In genomic region chr6:100460650-100461204, GRCh38 we compare ENCODE assay signal across 10 cellular contexts. TPM values are rescaled to one million over a fixed set of nuclear protein-coding genes. Genes with fewer than 3 reads are reported as not detected.
DNase-seq lines count a peak whose midpoint lies in the region; ATAC-seq and TF ChIP-seq lines count a peak whose summit lies in the region.
"Had no signal": no experiment of that assay in that cellular context is flagged by ENCODE, and none has a peak within 500 bp of the region (broad histone marks: within the 10 kb centered on the region; RNA-seq: fewer than 3 reads in every experiment).

No MANE protein-coding gene starts in this region.

- H3K4me3 Mint-ChIP-seq in stimulated activated naive CD8-positive, alpha-beta T cell treated with anti-CD3 and anti-CD28 coated beads, Interleukin-15, amount 100 ng/mL, for 72 hours = no peak overlapping the region
- H3K4me3 Mint-ChIP-seq: activated T-helper 17 cell treated with anti-CD3 and anti-CD28 coated beads, Interleukin-2, amount 50 U/mL, for 72 hours had no signal

- ATAC-seq in Panc1 = peak; percentile 75
- no peak for ATAC-seq in stimulated activated naive CD8-positive, alpha-beta T cell treated with anti-CD3 and anti-CD28 coated beads, Interleukin-15, amount 100 ng/mL, for 72 hours
- ATAC-seq: activated T-helper 17 cell treated with anti-CD3 and anti-CD28 coated beads, Interleukin-2, amount 50 U/mL, for 72 hours had no signal

- H3K36me3 ChIP-seq in H7 (replicated peaks; ENCODE audit: control insufficient read depth, insufficient read depth, low read length) = no peaks in the 10 kb centered on the region
- H3K36me3 ChIP-seq in Panc1 (ENCODE audit: control insufficient read depth, insufficient read depth, low read length) = no peaks in the 10 kb centered on the region
- no peaks in the 10 kb centered on the region for H3K36me3 ChIP-seq in iPS-15b (ENCODE audit: control insufficient read depth, insufficient read depth, low read length)

- POLR2A ChIA-PET in AG04449 (lab: Yijun Ruan, JAX) (interaction anchor here (0.6 to 1.0 kb wide), 4 partner anchors 203 to 326 kb away, joined by 3 to 4 read pairs (median 3); no protein-coding TSS in a partner anchor), Panc1 (lab: Charles Lee) (interaction anchor here (0.6 to 0.7 kb wide), 5 partner anchors 171 to 241 kb away, joined by 3 to 12 read pairs (median 5); no protein-coding TSS in a partner anchor)

- H3K27me3 Mint-ChIP-seq in stimulated activated naive CD8-positive, alpha-beta T cell treated with anti-CD3 and anti-CD28 coated beads, Interleukin-15, amount 100 ng/mL, for 72 hours = no peaks in the 10 kb centered on the region

- H3K4me1 ChIP-seq in Panc1 (ENCODE audit: control insufficient read depth, insufficient read depth, low read length) (peaks cover 6% of the 10 kb centered on the region), iPS-15b (ENCODE audit: control insufficient read depth, insufficient read depth, low read length) (peaks cover 7% of the 10 kb centered on the region)

- no peaks in the 10 kb centered on the region for H3K9me3 ChIP-seq in Panc1 (ENCODE audit: control insufficient read depth, insufficient read depth, low read depth, low read length)
- no peaks in the 10 kb centered on the region for H3K9me3 ChIP-seq in iPS-15b (ENCODE audit: control insufficient read depth, insufficient read depth, low read length)

- H3K27me3 ChIP-seq in H7 (ENCODE audit: control insufficient read depth, insufficient read depth, low read length) = peaks cover 99% of the 10 kb centered on the region
- H3K27me3 ChIP-seq in Panc1 (ENCODE audit: control insufficient read depth, insufficient read depth, low read length) = peaks cover 7% of the 10 kb centered on the region; the same call in 1 of the 2 replicates
- peaks cover 99% of the 10 kb centered on the region for H3K27me3 ChIP-seq in iPS-15b (ENCODE audit: control insufficient read depth, insufficient read depth, low read length)

- TF ChIP-seq CTCF in AG04449 (IDR thresholded peaks at IDR 0.05; ENCODE audit: insufficient read depth, low read length, missing control alignments) = peak; percentile 38
- TF ChIP-seq CTCF in Panc1 (IDR thresholded peaks at IDR 0.05) = peak; percentile 72

- peaks cover 7 to 11% of the 10 kb centered on the region in 2 donors for H3K9me3 Mint-ChIP-seq in stimulated activated naive CD8-positive, alpha-beta T cell treated with anti-CD3 and anti-CD28 coated beads, Interleukin-15, amount 100 ng/mL, for 72 hours
- H3K9me3 Mint-ChIP-seq: activated T-helper 17 cell treated with anti-CD3 and anti-CD28 coated beads, Interleukin-2, amount 50 U/mL, for 72 hours had no signal

- DNase-seq in AG04449 (ENCODE audit: low read depth, low spot score) (no peak), H7 (peak; percentile 75), Panc1 (ENCODE audit: low read depth, low spot score) (no peak), nucleus accumbens (lab: John Stamatoyannopoulos, UW) (no peak), NCI-H2196 (lab: John Stamatoyannopoulos, UW; ENCODE audit: unreplicated experiment) (no peak), islet precursor cell (no peak)
- no peak for DNase-seq in stimulated activated naive CD8-positive, alpha-beta T cell treated with anti-CD3 and anti-CD28 coated beads, Interleukin-15, amount 100 ng/mL, for 72 hours

- no peak overlapping the region for H3K27ac Mint-ChIP-seq in stimulated activated naive CD8-positive, alpha-beta T cell treated with anti-CD3 and anti-CD28 coated beads, Interleukin-15, amount 100 ng/mL, for 72 hours
- H3K27ac Mint-ChIP-seq: activated T-helper 17 cell treated with anti-CD3 and anti-CD28 coated beads, Interleukin-2, amount 50 U/mL, for 72 hours had no signal

- peaks cover 44% of the 10 kb centered on the region for H3K4me1 Mint-ChIP-seq in stimulated activated naive CD8-positive, alpha-beta T cell treated with anti-CD3 and anti-CD28 coated beads, Interleukin-15, amount 100 ng/mL, for 72 hours
- H3K4me1 Mint-ChIP-seq: activated T-helper 17 cell treated with anti-CD3 and anti-CD28 coated beads, Interleukin-2, amount 50 U/mL, for 72 hours had no signal

- H3K4me3 ChIP-seq in AG04449 (ENCODE audit: low read depth, low read length) (peak overlapping the region; percentile 83), H7 (ENCODE audit: insufficient read depth, low read depth, low read length) (no peak overlapping the region), Panc1 (ENCODE audit: low read depth in 2 of 2, low read length in 2 of 2) (peak overlapping the region; percentile 46 to 73), iPS-15b (ENCODE audit: low read depth, low read length) (peak overlapping the region; percentile 11)

- in situ Hi-C loops in Panc1 (cut with HindIII; ENCODE audit: low pct_unique_long_range_greater_than_20kb, low sequenced_read_pairs) = no loop called here

- CTCF ChIA-PET in AG04449 (lab: Yijun Ruan, JAX) = interaction anchor here (0.8 to 5.1 kb wide), 48 partner anchors 9 to 357 kb away, joined by 3 to 46 read pairs (median 4); no protein-coding TSS in a partner anchor
- CTCF ChIA-PET in Panc1 (lab: Charles Lee) = interaction anchor here (0.6 to 1.2 kb wide), 5 partner anchors 10 to 322 kb away, joined by 3 to 8 read pairs (median 5); no protein-coding TSS in a partner anchor

- no peak overlapping the region for H3K27ac ChIP-seq in Panc1 (ENCODE audit: low read length)
- H3K27ac ChIP-seq: RWPE1 had no signal

- no TSS peak for BruUV-seq in Panc1 (replicated peaks; lab: Mats Ljungman, UMichigan)

- H3K9ac ChIP-seq in iPS-15b (ENCODE audit: low read depth, low read length) = no peak overlapping the region

- intact Hi-C loops in Panc1 (cut with micrococcal nuclease; ENCODE audit: unreplicated experiment) = no loop called here

RNA-seq across cellular contexts. Expression of gene SIM1, which starts 4.0 kb away (rescaled TPM):
- 0.03 TPM in 1 of 2 replicates, not detected in the other for total RNA-seq in H7 (2014; rRNA removed; shearing (Covaris generic))
- not detected for total RNA-seq in Panc1 (2021; ENCODE audit: unreplicated experiment)
- polyA plus RNA-seq in Panc1 (2012; ENCODE audit: insufficient read length) = not detected
- total RNA-seq: activated T-helper 17 cell treated with anti-CD3 and anti-CD28 coated beads, Interleukin-2, amount 50 U/mL, for 72 hours had no signal
